21 cellular contexts compared by ENCODE assay signal in genomic region chr2:67277450-67277849, GRCh38.
DNase-seq lines count a peak whose midpoint lies in the region; ATAC-seq, FAIRE-seq and TF ChIP-seq lines count a peak whose summit lies in the region.
"Had no signal": no experiment of that assay in that cellular context is flagged by ENCODE, and none has a peak within 500 bp of the region (broad histone marks: within the 10 kb centered on the region; RNA-seq: fewer than 3 reads in every experiment).

No MANE protein-coding gene starts in this region.

- H3K9me3 Mint-ChIP-seq in GM23338, result no peaks in the 10 kb centered on the region
- no peaks in the 10 kb centered on the region for H3K9me3 Mint-ChIP-seq in neural progenitor cell
- H3K9me3 Mint-ChIP-seq in T-helper 2 cell treated with Interferon-gamma antibody and Interleukin-4, amounts not matched to agents 5 μg/mL and 100 μg/mL, for 36 hours, result no peaks in the 10 kb centered on the region
- H3K9me3 Mint-ChIP-seq in CD14-positive monocyte, result peaks cover 0 to 6% (median 0%) of the 10 kb centered on the region in 7 donors
- H3K9me3 Mint-ChIP-seq: activated CD4-positive, alpha-beta T cell treated with anti-CD3 and anti-CD28 coated beads, Interleukin-2, amount 10 ng/mL, durations not matched to agents 24 days and 14 days; activated naive CD4-positive, alpha-beta T cell treated with anti-CD3 and anti-CD28 coated beads, Interleukin-2, amount 50 U/mL, for 24 hours; stimulated activated effector memory CD8-positive, alpha-beta T cell treated with anti-CD3 and anti-CD28 coated beads, Interleukin-12 subunit alpha, Interleukin-12 subunit beta, amount 100 ng/mL, for 72 hours had no signal

- H3F3A ChIP-seq in GM23338 (replicated peaks; ENCODE audit: low read depth) (no peaks in the 10 kb centered on the region), MM.1S (ENCODE audit: insufficient read depth, low read length) (no peaks in the 10 kb centered on the region), neural progenitor cell (ENCODE audit: low read depth) (no peaks in the 10 kb centered on the region)

- H3K14ac ChIP-seq in H1 (ENCODE audit: insufficient read length), result no peak overlapping the region

- H3K56ac ChIP-seq in H1 (replicated peaks; ENCODE audit: insufficient read length, low read depth, low read length), result no peak overlapping the region

- H4K8ac ChIP-seq in H1 (ENCODE audit: extremely low read depth, insufficient read depth, low read length), result no peak overlapping the region

- TF ChIP-seq CTCF in GM23338 (conservative IDR thresholded peaks at IDR 0.05; ENCODE audit: low read depth in 2 of 2) (peak; percentile 34 to 79), MM.1S (IDR thresholded peaks at IDR 0.05; ENCODE audit: low read length) (no peak; the same call in 1 of the 2 replicates), H1 (IDR thresholded peaks at IDR 0.05; ENCODE audit: control extremely low read depth in 1 of 3, insufficient read depth in 1 of 3, low read depth in 1 of 3, low read length in 3 of 3) (peak; percentile 38 to 52 (median 45)), neural progenitor cell (IDR thresholded peaks at IDR 0.05) (peak; percentile 19), CD14-positive monocyte (IDR thresholded peaks at IDR 0.05) (no peak)

- H2BK5ac ChIP-seq in H1 (ENCODE audit: low read depth, low read length), result no peak overlapping the region

- 83% methylated on average over 7 of the region's 7 CpGs; no CpG with 5 or more reads in 1 of the 2 experiments for WGBS in H1 (ENCODE audit: extremely low coverage in 1 of 2, insufficient coverage in 1 of 2, insufficient read length in 1 of 2, insufficient replicate concordance in 2 of 2, low coverage in 1 of 2, low lambda C conversion rate in 2 of 2, missing lambda C conversion rate in 1 of 2), 2 experiments

- H3K36me3 Mint-ChIP-seq in GM23338 (ENCODE audit: low read depth) (no peaks in the 10 kb centered on the region), neural progenitor cell (no peaks in the 10 kb centered on the region), CD14-positive monocyte (no peaks in the 10 kb centered on the region)
- H3K36me3 Mint-ChIP-seq in T-helper 2 cell treated with Interferon-gamma antibody and Interleukin-4, amounts not matched to agents 5 μg/mL and 100 μg/mL, for 36 hours (ENCODE audit: low read depth), result no peaks in the 10 kb centered on the region
- H3K36me3 Mint-ChIP-seq: activated CD8-positive, alpha-beta memory T cell treated with anti-CD3 and anti-CD28 coated beads, Interleukin-2, amount 10 ng/mL, durations not matched to agents 7 days and 5 days; activated naive CD4-positive, alpha-beta T cell treated with anti-CD3 and anti-CD28 coated beads, Interleukin-2, amount 50 U/mL, for 24 hours; stimulated activated effector memory CD8-positive, alpha-beta T cell treated with anti-CD3 and anti-CD28 coated beads, Interleukin-12 subunit alpha, Interleukin-12 subunit beta, amount 100 ng/mL, for 72 hours had no signal

- H2AFZ ChIP-seq in GM23338 (no peak overlapping the region), MM.1S (ENCODE audit: low read length) (no peak overlapping the region), H1 (ENCODE audit: low read length) (no peak overlapping the region), neural progenitor cell (replicated peaks) (peak overlapping the region; percentile 57)

- peaks cover 12% of the 10 kb centered on the region; the same call in 1 of the 2 replicates for H3K4me1 ChIP-seq in GM23338 (ENCODE audit: insufficient read depth)
- no peaks in the 10 kb centered on the region for H3K4me1 ChIP-seq in MM.1S (ENCODE audit: low read length)
- peaks cover 0 to 3% (median 0%) of the 10 kb centered on the region in 4 experiments; a peak in 1 of 7 replicates for H3K4me1 ChIP-seq in H1 (replicated peaks in 1 of 4; ENCODE audit: control insufficient read depth in 3 of 4, insufficient read depth in 4 of 4, low read length in 3 of 4)
- H3K4me1 ChIP-seq in neural progenitor cell, result peaks cover 9% of the 10 kb centered on the region
- H3K4me1 ChIP-seq: uterus had no signal

- CTCF ChIA-PET in H1 (lab: Charles Lee; ENCODE audit: partially characterized antibody), result interaction anchor here (0.9 to 1.8 kb wide), 4 partner anchors 38 to 563 kb away, joined by 3 to 5 read pairs (median 4); no protein-coding TSS in a partner anchor

- no peak overlapping the region for H4K5ac ChIP-seq in H1 (ENCODE audit: insufficient read length, low read depth, low read length)

- H3K9me3 ChIP-seq in MM.1S (replicated peaks; ENCODE audit: insufficient read depth, low read length), result no peaks in the 10 kb centered on the region
- H3K9me3 ChIP-seq in H1 (ENCODE audit: insufficient read depth in 2 of 2, low read depth in 1 of 2, low read length in 1 of 2), result no peaks in the 10 kb centered on the region
- H3K9me3 ChIP-seq in neural progenitor cell (ENCODE audit: low read depth), result no peaks in the 10 kb centered on the region
- H3K9me3 ChIP-seq: uterus had no signal

- TF ChIP-seq EP300 in H1 (IDR thresholded peaks at IDR 0.05; ENCODE audit: borderline replicate concordance in 1 of 2, low read depth in 2 of 2, low read length in 2 of 2), result no peak

- intact Hi-C loops in CD14-positive monocyte (cut with micrococcal nuclease), result no loop called here

- peaks cover 1% of the 10 kb centered on the region; the same call in 1 of the 2 replicates for H3K9me2 ChIP-seq in GM23338 (ENCODE audit: insufficient read depth)
- no peaks in the 10 kb centered on the region for H3K9me2 ChIP-seq in MM.1S (replicated peaks; ENCODE audit: insufficient read depth, low read length)

- H3K27me3 ChIP-seq in GM23338 (ENCODE audit: insufficient read depth) (no peaks in the 10 kb centered on the region), MM.1S (replicated peaks; ENCODE audit: insufficient read depth, low read length) (no peaks in the 10 kb centered on the region), H1 (replicated peaks in 1 of 4; ENCODE audit: control insufficient read depth in 3 of 4, extremely low read depth in 1 of 4, insufficient read depth in 3 of 4, low read length in 3 of 4) (no peaks in the 10 kb centered on the region), neural progenitor cell (no peaks in the 10 kb centered on the region)
- H3K27me3 ChIP-seq: uterus had no signal

- FAIRE-seq in H1 (lab: Jason Lieb, UNC), result no peak
- FAIRE-seq: GM19239 had no signal

- H3K79me2 ChIP-seq in GM23338 (replicated peaks; ENCODE audit: insufficient read depth) (no peaks in the 10 kb centered on the region), MM.1S (ENCODE audit: low read length) (no peaks in the 10 kb centered on the region), H1 (ENCODE audit: control insufficient read depth in 1 of 2, insufficient read depth in 2 of 2, low read length in 2 of 2) (no peaks in the 10 kb centered on the region), neural progenitor cell (ENCODE audit: low read depth) (no peaks in the 10 kb centered on the region)

- H3K27ac Mint-ChIP-seq in GM23338 (no peak overlapping the region), neural progenitor cell (no peak overlapping the region), CD14-positive monocyte (no peak overlapping the region)
- H3K27ac Mint-ChIP-seq in T-helper 2 cell treated with Interferon-gamma antibody and Interleukin-4, amounts not matched to agents 5 μg/mL and 100 μg/mL, for 36 hours, result no peak overlapping the region
- H3K27ac Mint-ChIP-seq: activated CD4-positive, alpha-beta T cell treated with anti-CD3 and anti-CD28 coated beads, Interleukin-2, amount 10 ng/mL, durations not matched to agents 24 days and 14 days; activated CD8-positive, alpha-beta memory T cell treated with anti-CD3 and anti-CD28 coated beads, Interleukin-2, amount 10 ng/mL, durations not matched to agents 7 days and 5 days; activated naive CD4-positive, alpha-beta T cell treated with anti-CD3 and anti-CD28 coated beads, Interleukin-2, amount 50 U/mL, for 24 hours; B cell; stimulated activated effector memory CD8-positive, alpha-beta T cell treated with anti-CD3 and anti-CD28 coated beads, Interleukin-12 subunit alpha, Interleukin-12 subunit beta, amount 100 ng/mL, for 72 hours; T-helper 17 cell had no signal

- peak; percentile 64 to 75 for TF ChIP-seq RAD21 in H1 (IDR thresholded peaks at IDR 0.05 in 1 of 2, conservative IDR thresholded peaks at IDR 0.05 in 1 of 2; ENCODE audit: low read depth in 2 of 2, low read length in 2 of 2)

- no peak overlapping the region for H2BK15ac ChIP-seq in H1 (ENCODE audit: low read length)

- H3K36me3 ChIP-seq in GM23338 (ENCODE audit: insufficient read depth) (no peaks in the 10 kb centered on the region), MM.1S (replicated peaks; ENCODE audit: insufficient read depth, low read length) (no peaks in the 10 kb centered on the region), H1 (ENCODE audit: control insufficient read depth in 2 of 4, insufficient read depth in 4 of 4, low read length in 3 of 4) (no peaks in the 10 kb centered on the region), neural progenitor cell (no peaks in the 10 kb centered on the region)
- H3K36me3 ChIP-seq: uterus had no signal

- no peaks in the 10 kb centered on the region for H3K79me1 ChIP-seq in H1 (ENCODE audit: low read depth, low read length)

- H3K27me3 Mint-ChIP-seq in GM23338 (ENCODE audit: insufficient read depth, low read depth, poor library complexity), result no peaks in the 10 kb centered on the region
- no peaks in the 10 kb centered on the region for H3K27me3 Mint-ChIP-seq in neural progenitor cell (ENCODE audit: insufficient read depth, low read depth)
- H3K27me3 Mint-ChIP-seq in T-helper 2 cell treated with Interferon-gamma antibody and Interleukin-4, amounts not matched to agents 5 μg/mL and 100 μg/mL, for 36 hours (ENCODE audit: low read depth), result no peaks in the 10 kb centered on the region
- H3K27me3 Mint-ChIP-seq in CD14-positive monocyte (ENCODE audit: low read depth in 3 of 3), result peaks cover 0 to 1% (median 0%) of the 10 kb centered on the region in 3 donors
- H3K27me3 Mint-ChIP-seq: activated CD4-positive, alpha-beta T cell treated with anti-CD3 and anti-CD28 coated beads, Interleukin-2, amount 10 ng/mL, durations not matched to agents 24 days and 14 days; activated naive CD4-positive, alpha-beta T cell treated with anti-CD3 and anti-CD28 coated beads, Interleukin-2, amount 50 U/mL, for 24 hours; B cell had no signal

- H3K4me1 Mint-ChIP-seq in GM23338 (peaks cover 22% of the 10 kb centered on the region), neural progenitor cell (peaks cover 7% of the 10 kb centered on the region), CD14-positive monocyte (no peaks in the 10 kb centered on the region)
- no peaks in the 10 kb centered on the region for H3K4me1 Mint-ChIP-seq in T-helper 2 cell treated with Interferon-gamma antibody and Interleukin-4, amounts not matched to agents 5 μg/mL and 100 μg/mL, for 36 hours (ENCODE audit: low read depth)
- H3K4me1 Mint-ChIP-seq: activated CD4-positive, alpha-beta T cell treated with anti-CD3 and anti-CD28 coated beads, Interleukin-2, amount 10 ng/mL, durations not matched to agents 24 days and 14 days; activated CD8-positive, alpha-beta memory T cell treated with anti-CD3 and anti-CD28 coated beads, Interleukin-2, amount 10 ng/mL, durations not matched to agents 7 days and 5 days; activated naive CD4-positive, alpha-beta T cell treated with anti-CD3 and anti-CD28 coated beads, Interleukin-2, amount 50 U/mL, for 24 hours; B cell; stimulated activated effector memory CD8-positive, alpha-beta T cell treated with anti-CD3 and anti-CD28 coated beads, Interleukin-12 subunit alpha, Interleukin-12 subunit beta, amount 100 ng/mL, for 72 hours; T-helper 17 cell had no signal

- H3K9ac ChIP-seq in MM.1S (ENCODE audit: low read length) (no peak overlapping the region), H1 (replicated peaks in 1 of 4; ENCODE audit: extremely low read depth in 1 of 4, low read depth in 3 of 4, low read length in 3 of 4) (no peak overlapping the region), neural progenitor cell (no peak overlapping the region)

- H3K4me2 ChIP-seq in GM23338 (no peak overlapping the region), MM.1S (ENCODE audit: low read depth, low read length) (no peak overlapping the region), H1 (ENCODE audit: insufficient read depth in 1 of 2, low read depth in 2 of 2, low read length in 2 of 2) (no peak overlapping the region), neural progenitor cell (no peak overlapping the region)
- H3K4me2 ChIP-seq: smooth muscle cell had no signal

- no peak overlapping the region for H2BK12ac ChIP-seq in H1 (ENCODE audit: low read depth, low read length)

- POLR2A ChIA-PET in H1 (lab: Charles Lee; ENCODE audit: partially characterized antibody), result interaction anchor here (1.2 to 1.3 kb wide), 2 partner anchors 41 to 58 kb away, joined by 4 to 5 read pairs; no protein-coding TSS in a partner anchor

- no peaks in the 10 kb centered on the region for H3K23me2 ChIP-seq in H1 (ENCODE audit: low read depth, low read length)

- no peak overlapping the region for H3K27ac ChIP-seq in GM23338 (ENCODE audit: low read depth)
- H3K27ac ChIP-seq in MM.1S (ENCODE audit: low read length), result no peak overlapping the region
- no peak overlapping the region for H3K27ac ChIP-seq in H1 (ENCODE audit: low read depth, low read length)
- no peak overlapping the region for H3K27ac ChIP-seq in neural progenitor cell
- H3K27ac ChIP-seq: uterus had no signal

- H2AK5ac ChIP-seq in H1 (ENCODE audit: low read depth, low read length), result no peak overlapping the region

- peak; percentile 93 for ATAC-seq in GM23338
- ATAC-seq: activated CD8-positive, alpha-beta memory T cell treated with anti-CD3 and anti-CD28 coated beads, Interleukin-2, amount 10 ng/mL, durations not matched to agents 7 days and 5 days; stimulated activated effector memory CD8-positive, alpha-beta T cell treated with anti-CD3 and anti-CD28 coated beads, Interleukin-12 subunit alpha, Interleukin-12 subunit beta, amount 100 ng/mL, for 72 hours; T-helper 17 cell had no signal

- H2BK20ac ChIP-seq in H1 (ENCODE audit: low read length), result no peak overlapping the region

- H2BK120ac ChIP-seq in H1 (replicated peaks; ENCODE audit: low read depth, low read length), result no peak overlapping the region

- peak; percentile 55 for DNase-seq in GM23338 (ENCODE audit: low spot score)
- DNase-seq in MM.1S, result peak; percentile 7
- DNase-seq in H1 (ENCODE audit: low read depth in 1 of 2, low spot score in 2 of 2), result peak in 1 of 2 experiments; percentile 5
- peak; percentile 27 for DNase-seq in neural progenitor cell (ENCODE audit: low spot score)
- DNase-seq in NCI-H1417 treated with DMSO at 0.1 percent for 48 hours (lab: John Stamatoyannopoulos, UW), result no peak
- DNase-seq in T-helper 2 cell treated with Interferon-gamma antibody and Interleukin-4, amounts not matched to agents 5 μg/mL and 100 μg/mL, for 36 hours (ENCODE audit: low spot score), result no peak
- DNase-seq in CD14-positive monocyte (ENCODE audit: low spot score), result no peak
- no peak for DNase-seq in NCI-H2081 (lab: John Stamatoyannopoulos, UW)
- DNase-seq: activated CD4-positive, alpha-beta T cell treated with anti-CD3 and anti-CD28 coated beads, Interleukin-2, amount 10 ng/mL, durations not matched to agents 24 days and 14 days; activated CD8-positive, alpha-beta memory T cell treated with anti-CD3 and anti-CD28 coated beads, Interleukin-2, amount 10 ng/mL, durations not matched to agents 7 days and 5 days; cortex of kidney; KG1; NCI-H1694 treated with DMSO at 0.1 percent for 48 hours; retina; T-helper 17 cell; uterus had no signal

- no peaks in the 10 kb centered on the region for H4K20me1 ChIP-seq in GM23338 (replicated peaks; ENCODE audit: insufficient read depth)
- no peaks in the 10 kb centered on the region for H4K20me1 ChIP-seq in MM.1S (ENCODE audit: insufficient read depth, low read length)
- no peaks in the 10 kb centered on the region for H4K20me1 ChIP-seq in H1 (replicated peaks in 1 of 2; ENCODE audit: control insufficient read depth in 1 of 2, insufficient read depth in 2 of 2, low read length in 2 of 2)
- no peaks in the 10 kb centered on the region for H4K20me1 ChIP-seq in neural progenitor cell (ENCODE audit: low read depth)

- TF ChIP-seq POLR2A in H1 (IDR thresholded peaks at IDR 0.05; ENCODE audit: control extremely low read depth in 1 of 2, low read depth in 2 of 2, low read length in 2 of 2), result no peak

- no peak overlapping the region for H3K23ac ChIP-seq in H1 (ENCODE audit: insufficient read length)

- H3K4me3 Mint-ChIP-seq in GM23338 (no peak overlapping the region), neural progenitor cell (no peak overlapping the region), CD14-positive monocyte (no peak overlapping the region)
- H3K4me3 Mint-ChIP-seq in T-helper 2 cell treated with Interferon-gamma antibody and Interleukin-4, amounts not matched to agents 5 μg/mL and 100 μg/mL, for 36 hours, result no peak overlapping the region
- H3K4me3 Mint-ChIP-seq: activated CD4-positive, alpha-beta T cell treated with anti-CD3 and anti-CD28 coated beads, Interleukin-2, amount 10 ng/mL, durations not matched to agents 24 days and 14 days; activated CD8-positive, alpha-beta memory T cell treated with anti-CD3 and anti-CD28 coated beads, Interleukin-2, amount 10 ng/mL, durations not matched to agents 7 days and 5 days; activated naive CD4-positive, alpha-beta T cell treated with anti-CD3 and anti-CD28 coated beads, Interleukin-2, amount 50 U/mL, for 24 hours; B cell; stimulated activated effector memory CD8-positive, alpha-beta T cell treated with anti-CD3 and anti-CD28 coated beads, Interleukin-12 subunit alpha, Interleukin-12 subunit beta, amount 100 ng/mL, for 72 hours; T-helper 17 cell had no signal

- no peak overlapping the region for H4K91ac ChIP-seq in H1 (replicated peaks; ENCODE audit: insufficient read length, low read length)

- H3K4ac ChIP-seq in H1 (replicated peaks; ENCODE audit: insufficient read length, low read depth, low read length), result no peak overlapping the region

- no peak overlapping the region for H3K4me3 ChIP-seq in GM23338
- H3K4me3 ChIP-seq in MM.1S (ENCODE audit: low read length), result no peak overlapping the region
- no peak overlapping the region for H3K4me3 ChIP-seq in H1 (ENCODE audit: extremely low read depth in 1 of 4, insufficient read depth in 2 of 4, low read depth in 3 of 4, low read length in 4 of 4)
- H3K4me3 ChIP-seq in neural progenitor cell, result no peak overlapping the region
- H3K4me3 ChIP-seq: smooth muscle cell, uterus had no signal

- no peak overlapping the region for H3K18ac ChIP-seq in H1 (ENCODE audit: extremely low read depth, low read length)

Comparison
In these comparisons a context has a peak if more than half of its experiments do, and no peak if none do; other contexts are left out.
1. DNase-seq: peak in GM23338 (single experiment), MM.1S (single experiment) and neural progenitor cell (single experiment); none in NCI-H1417 treated with DMSO at 0.1 percent for 48 hours (single experiment), T-helper 2 cell treated with Interferon-gamma antibody and Interleukin-4, amounts not matched to agents 5 μg/mL and 100 μg/mL, for 36 hours (single experiment), CD14-positive monocyte (single experiment) and NCI-H2081 (0 of 2).
2. CTCF ChIP-seq: peak in GM23338 (2 of 2), H1 (3 of 3) and neural progenitor cell (single experiment); none in MM.1S (single experiment) and CD14-positive monocyte (single experiment).